In genomic region chr7:80240265-80241025, GRCh38 we compare ENCODE assay signal across 16 cellular contexts.
"Had no signal": no experiment of that assay in that cellular context is flagged by ENCODE, and none has a peak within 500 bp of the region (broad histone marks: within the 10 kb centered on the region; RNA-seq: fewer than 3 reads in every experiment).

No MANE protein-coding gene starts in this region.

- H3K4me1 ChIP-seq: foreskin keratinocyte had no signal

- H3K36me3 Mint-ChIP-seq: activated naive CD8-positive, alpha-beta T cell treated with anti-CD3 and anti-CD28 coated beads for 36 hours; neural progenitor cell had no signal

- ATAC-seq: activated T-cell treated with anti-CD3 and anti-CD28 coated beads, Interleukin-2, amount 50 U/mL, for 72 hours; foreskin keratinocyte had no signal

- H2AFZ ChIP-seq: neural progenitor cell had no signal

- H3K4me2 ChIP-seq: neural progenitor cell had no signal

- H3K9me3 Mint-ChIP-seq: activated CD4-positive, alpha-beta T cell treated with anti-CD3 and anti-CD28 coated beads, Interleukin-2, amount 10 ng/mL, durations not matched to agents 7 days and 5 days; activated naive CD8-positive, alpha-beta T cell treated with anti-CD3 and anti-CD28 coated beads for 36 hours; neural progenitor cell; T-helper 2 cell treated with Interferon-gamma antibody and Interleukin-4, amounts not matched to agents 5 μg/mL and 100 μg/mL, for 36 hours had no signal

- H3K9me3 ChIP-seq: ovary, thyroid gland had no signal

- H3K27ac ChIP-seq: brain microvascular endothelial cell, foreskin keratinocyte, neural progenitor cell, ovary, thyroid gland had no signal

- H3K9ac ChIP-seq: neural progenitor cell had no signal

- DNase-seq: activated CD4-positive, alpha-beta T cell treated with anti-CD3 and anti-CD28 coated beads, Interleukin-2, amount 10 ng/mL, durations not matched to agents 7 days and 5 days; activated CD8-positive, alpha-beta memory T cell treated with anti-CD3 and anti-CD28 coated beads, Interleukin-2, amount 50 U/mL, for 48 hours; activated gamma-delta T cell treated with Interleukin-2 at 50 U/mL for 16 hours; activated naive CD8-positive, alpha-beta T cell treated with anti-CD3 and anti-CD28 coated beads for 36 hours; activated T-cell treated with anti-CD3 and anti-CD28 coated beads, Interleukin-2, amount 50 U/mL, for 72 hours; amygdala; brain microvascular endothelial cell; foreskin keratinocyte; immature natural killer cell; ovary; stimulated activated CD4-positive, alpha-beta T cell treated with anti-CD3 and anti-CD28 coated beads, Interleukin-12 subunit alpha, Interleukin-12 subunit beta, amount 100 ng/mL, for 4 hours; stimulated activated CD4-positive, alpha-beta T cell treated with anti-CD3 and anti-CD28 coated beads, Interleukin-2, amount 100 ng/mL, for 24 hours; SW 1271; thyroid gland had no signal

- H3K4me3 Mint-ChIP-seq: activated CD4-positive, alpha-beta T cell treated with anti-CD3 and anti-CD28 coated beads, Interleukin-2, amount 10 ng/mL, durations not matched to agents 7 days and 5 days; activated naive CD8-positive, alpha-beta T cell treated with anti-CD3 and anti-CD28 coated beads for 36 hours; activated T-cell treated with anti-CD3 and anti-CD28 coated beads, Interleukin-2, amount 50 U/mL, for 72 hours; immature natural killer cell; neural progenitor cell; T-helper 2 cell treated with Interferon-gamma antibody and Interleukin-4, amounts not matched to agents 5 μg/mL and 100 μg/mL, for 36 hours had no signal

- H3K36me3 ChIP-seq: brain microvascular endothelial cell, neural progenitor cell, ovary, thyroid gland had no signal

- H3K27me3 ChIP-seq: brain microvascular endothelial cell, foreskin keratinocyte, neural progenitor cell, ovary, thyroid gland had no signal

- H3K27ac Mint-ChIP-seq: activated CD4-positive, alpha-beta T cell treated with anti-CD3 and anti-CD28 coated beads, Interleukin-2, amount 10 ng/mL, durations not matched to agents 7 days and 5 days; activated naive CD8-positive, alpha-beta T cell treated with anti-CD3 and anti-CD28 coated beads for 36 hours; activated T-cell treated with anti-CD3 and anti-CD28 coated beads, Interleukin-2, amount 50 U/mL, for 72 hours; immature natural killer cell; neural progenitor cell; T-helper 2 cell treated with Interferon-gamma antibody and Interleukin-4, amounts not matched to agents 5 μg/mL and 100 μg/mL, for 36 hours had no signal

- H3K27me3 Mint-ChIP-seq: activated CD4-positive, alpha-beta T cell treated with anti-CD3 and anti-CD28 coated beads, Interleukin-2, amount 10 ng/mL, durations not matched to agents 7 days and 5 days; activated naive CD8-positive, alpha-beta T cell treated with anti-CD3 and anti-CD28 coated beads for 36 hours had no signal

- H3K4me1 Mint-ChIP-seq: activated CD4-positive, alpha-beta T cell treated with anti-CD3 and anti-CD28 coated beads, Interleukin-2, amount 10 ng/mL, durations not matched to agents 7 days and 5 days; activated naive CD8-positive, alpha-beta T cell treated with anti-CD3 and anti-CD28 coated beads for 36 hours; immature natural killer cell; neural progenitor cell had no signal

- H3K4me3 ChIP-seq: neural progenitor cell, ovary, thyroid gland had no signal
